8 cellular contexts compared by ENCODE assay signal in the genomic region with DNA sequence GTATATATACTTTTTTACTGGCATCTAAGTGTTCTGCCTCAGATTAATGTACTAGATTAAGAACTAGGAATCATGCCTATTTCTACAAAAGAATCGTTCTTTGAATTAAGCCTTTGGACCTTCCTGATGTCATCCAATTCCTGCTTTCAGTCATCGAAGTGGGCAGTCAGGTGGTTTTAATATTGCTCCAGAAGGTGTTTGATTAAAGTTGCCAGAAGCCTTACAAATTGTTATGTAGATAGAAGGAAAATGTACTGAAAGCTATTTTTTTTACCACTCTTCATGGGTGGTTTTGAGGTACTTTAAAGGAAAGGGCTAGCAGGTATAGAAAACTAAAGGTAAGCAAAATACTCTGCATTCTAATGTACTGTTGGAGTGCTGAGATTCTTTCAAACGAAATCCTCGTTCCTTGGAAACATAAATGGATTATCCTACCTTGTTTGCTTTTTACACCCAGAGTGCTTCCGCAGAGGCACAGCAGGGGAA. TPM values are rescaled to one million over a fixed set of nuclear protein-coding genes. Genes with fewer than 3 reads are reported as not detected.
A peak's percentile ranks its signal among the peaks of the same experiment; 100 is the strongest.
DNase-seq lines count a peak whose midpoint lies in the region; ATAC-seq and TF ChIP-seq lines count a peak whose summit lies in the region.

No MANE protein-coding gene starts in this region.

- H3K27me3 ChIP-seq in cardiac muscle cell (no peaks in the 10 kb centered on the region), iPS-18a (ENCODE audit: control insufficient read depth, insufficient read depth, low read length) (peaks cover 9% of the 10 kb centered on the region), stomach (no peaks in the 10 kb centered on the region)

- intact Hi-C loops in Right ventricle myocardium superior (cut with DNase I) = loop anchor here (5.0 kb wide), 1 partner anchor 66 kb away; a partner anchor contains a TSS
- intact Hi-C loops in activated T-helper 1 cell treated with anti-CD3 and anti-CD28 coated beads, Interleukin-12 subunit alpha, Interleukin-12 subunit beta, Interleukin-2, Interleukin-4 antibody, amounts not matched to agents 30 ng/mL and 10 ng/mL and 1 ng/mL, durations not matched to agents 14 hours and 24 hours and 36 hours (cut with micrococcal nuclease) = loop anchor here (1.0 to 10.0 kb wide), 12 partner anchors 26 to 1069 kb away; a partner anchor contains a TSS
- intact Hi-C loops in stomach (cut with DNase I; ENCODE audit: low total_unique reads) = no loop called here

- no peaks in the 10 kb centered on the region for H3K9me3 Mint-ChIP-seq in activated T-helper 1 cell treated with anti-CD3 and anti-CD28 coated beads, Interleukin-12 subunit alpha, Interleukin-12 subunit beta, Interleukin-2, Interleukin-4 antibody, amounts not matched to agents 30 ng/mL and 10 ng/mL and 1 ng/mL, durations not matched to agents 14 hours and 24 hours and 36 hours

- TF ChIP-seq EP300 in stomach (IDR thresholded peaks at IDR 0.05) = no peak

- H3K27ac Mint-ChIP-seq in activated T-helper 1 cell treated with anti-CD3 and anti-CD28 coated beads, Interleukin-12 subunit alpha, Interleukin-12 subunit beta, Interleukin-2, Interleukin-4 antibody, amounts not matched to agents 30 ng/mL and 10 ng/mL and 1 ng/mL, durations not matched to agents 14 hours and 24 hours and 36 hours = peak overlapping the region; percentile 100

- H3K27ac ChIP-seq in cardiac muscle cell = peak overlapping the region; percentile 84
- H3K27ac ChIP-seq in iPS-18a (ENCODE audit: low read length) = peak overlapping the region; percentile 49
- peak overlapping the region; percentile 91 to 100 (median 98) for H3K27ac ChIP-seq in stomach

- 2 to 6% (median 3%) methylated on average over 5 of the region's 5 CpGs for WGBS in stomach, 5 donors

- H3K27me3 Mint-ChIP-seq in activated T-helper 1 cell treated with anti-CD3 and anti-CD28 coated beads, Interleukin-12 subunit alpha, Interleukin-12 subunit beta, Interleukin-2, Interleukin-4 antibody, amounts not matched to agents 30 ng/mL and 10 ng/mL and 1 ng/mL, durations not matched to agents 14 hours and 24 hours and 36 hours (ENCODE audit: insufficient read depth) = peaks cover 2% of the 10 kb centered on the region

- no peaks in the 10 kb centered on the region for H3K9me3 ChIP-seq in cardiac muscle cell (ENCODE audit: low read depth)
- H3K9me3 ChIP-seq in iPS-18a (ENCODE audit: control insufficient read depth, low read depth, low read length) = no peaks in the 10 kb centered on the region
- H3K9me3 ChIP-seq in stomach = no peaks in the 10 kb centered on the region

- TF ChIP-seq CTCF in cardiac muscle cell (IDR thresholded peaks at IDR 0.05; ENCODE audit: low read depth, low read length) = no peak
- no peak for TF ChIP-seq CTCF in stomach (IDR thresholded peaks at IDR 0.05)

- peaks cover 9% of the 10 kb centered on the region for H3K4me1 ChIP-seq in cardiac muscle cell (ENCODE audit: low read depth)
- H3K4me1 ChIP-seq in iPS-18a (ENCODE audit: control insufficient read depth, low read depth, low read length) = peaks cover 22% of the 10 kb centered on the region
- H3K4me1 ChIP-seq in stomach = peaks cover 7 to 38% (median 27%) of the 10 kb centered on the region in 4 donors

- peak overlapping the region; percentile 42 for H3K4me3 ChIP-seq in cardiac muscle cell
- peak overlapping the region; percentile 82 for H3K4me3 ChIP-seq in iPS-18a (ENCODE audit: low read length)
- H3K4me3 ChIP-seq in stomach = peak overlapping the region; percentile 44 to 72 (median 62)

- TF ChIP-seq POLR2A in stomach (IDR thresholded peaks at IDR 0.05) = no peak

- H3K36me3 ChIP-seq in cardiac muscle cell (no peaks in the 10 kb centered on the region), iPS-18a (ENCODE audit: control insufficient read depth, low read depth, low read length) (no peaks in the 10 kb centered on the region), stomach (peaks cover 12 to 20% (median 13%) of the 10 kb centered on the region in 4 donors)

- ATAC-seq in Right ventricle myocardium superior (ENCODE audit: poor library complexity) (no peak), HG03342 (IDR thresholded peaks at IDR 0.05; ENCODE audit: unreplicated experiment) (no peak)

- peak in 1 of 2 donors; percentile 18 for DNase-seq in cardiac muscle cell (ENCODE audit: low read depth in 1 of 2, low spot score in 1 of 2)
- DNase-seq in Right ventricle myocardium superior = no peak
- DNase-seq in activated T-helper 1 cell treated with anti-CD3 and anti-CD28 coated beads, Interleukin-12 subunit alpha, Interleukin-12 subunit beta, Interleukin-2, Interleukin-4 antibody, amounts not matched to agents 30 ng/mL and 10 ng/mL and 1 ng/mL, durations not matched to agents 14 hours and 24 hours and 36 hours (ENCODE audit: low spot score) = no peak
- DNase-seq in stomach = no peak
- no peak for DNase-seq in SW 1271 (lab: John Stamatoyannopoulos, UW)
- DNase-seq in activated CD4-positive, alpha-beta T cell treated with anti-CD3 and anti-CD28 coated beads, Interleukin-2, amount 50 U/mL, for 48 hours = no peak

- peaks cover 34% of the 10 kb centered on the region for H3K36me3 Mint-ChIP-seq in activated T-helper 1 cell treated with anti-CD3 and anti-CD28 coated beads, Interleukin-12 subunit alpha, Interleukin-12 subunit beta, Interleukin-2, Interleukin-4 antibody, amounts not matched to agents 30 ng/mL and 10 ng/mL and 1 ng/mL, durations not matched to agents 14 hours and 24 hours and 36 hours (ENCODE audit: low read depth)

- peak overlapping the region; percentile 98 for H3K4me3 Mint-ChIP-seq in activated T-helper 1 cell treated with anti-CD3 and anti-CD28 coated beads, Interleukin-12 subunit alpha, Interleukin-12 subunit beta, Interleukin-2, Interleukin-4 antibody, amounts not matched to agents 30 ng/mL and 10 ng/mL and 1 ng/mL, durations not matched to agents 14 hours and 24 hours and 36 hours

- peak overlapping the region; percentile 65 for H3K9ac ChIP-seq in iPS-18a (ENCODE audit: low read length)

- peaks cover 52% of the 10 kb centered on the region for H3K4me1 Mint-ChIP-seq in activated T-helper 1 cell treated with anti-CD3 and anti-CD28 coated beads, Interleukin-12 subunit alpha, Interleukin-12 subunit beta, Interleukin-2, Interleukin-4 antibody, amounts not matched to agents 30 ng/mL and 10 ng/mL and 1 ng/mL, durations not matched to agents 14 hours and 24 hours and 36 hours (ENCODE audit: low read depth)

RNA-seq across cellular contexts. Expression of a gene that starts 0.7 kb away (rescaled TPM):
- total RNA-seq in cardiac muscle cell (3.3 and 5.2 TPM in 2 replicates), Right ventricle myocardium superior (5.0 TPM), stomach (10 to 100 TPM in 2 of 5 donors, 1 to 10 TPM in 3; 4.0 to 19.5 (median 8.2) TPM)
- polyA plus RNA-seq in cardiac muscle cell (10.2 and 22.5 TPM in 2 replicates), stomach (1 to 10 TPM; 5.1 to 8.9 (median 7.5) TPM)
- 14.2 and 14.5 TPM in 2 replicates for total RNA-seq in activated T-helper 1 cell treated with anti-CD3 and anti-CD28 coated beads, Interleukin-12 subunit alpha, Interleukin-12 subunit beta, Interleukin-2, Interleukin-4 antibody, amounts not matched to agents 30 ng/mL and 10 ng/mL and 1 ng/mL, durations not matched to agents 14 hours and 24 hours and 36 hours
